Comparison of ENCODE assay signal across 8 cellular contexts in the genomic region with DNA sequence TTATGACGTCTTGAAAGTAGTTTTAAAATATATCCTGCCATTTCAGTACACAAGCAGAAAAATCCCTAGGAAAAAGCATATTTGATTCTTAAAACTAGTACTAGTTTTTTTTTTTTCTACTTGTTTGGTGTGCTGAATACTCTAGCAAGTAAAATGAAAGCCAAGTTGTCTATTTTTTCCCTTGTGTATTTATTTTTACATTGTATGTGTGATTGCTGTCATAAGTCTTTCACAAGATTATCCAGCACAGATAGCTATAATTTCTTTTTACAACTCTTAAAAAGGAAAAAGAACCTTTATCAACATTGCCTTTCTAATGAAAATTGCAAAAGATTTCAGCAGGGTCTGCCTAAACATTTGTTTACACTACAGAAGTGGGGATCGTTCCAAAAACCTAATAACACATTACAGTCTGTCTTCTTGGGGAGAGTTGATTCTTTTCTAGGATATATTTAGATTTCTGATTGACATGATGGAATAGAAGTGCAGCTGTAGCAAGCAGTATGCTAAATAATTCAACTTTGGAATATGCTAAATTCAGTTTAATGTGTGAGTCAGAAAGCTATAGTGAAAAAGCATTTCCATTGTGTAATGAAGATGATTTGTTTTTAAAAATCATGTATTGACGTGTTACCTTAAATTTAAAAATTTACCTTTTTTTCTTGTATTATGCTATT. TPM values are rescaled to one million over a fixed set of nuclear protein-coding genes. Genes with fewer than 3 reads are reported as not detected.
DNase-seq lines count a peak whose midpoint lies in the region; TF ChIP-seq lines count a peak whose summit lies in the region.

No MANE protein-coding gene starts in this region.

- H3K4me3 ChIP-seq in iPS-20b (ENCODE audit: low read length), result peak overlapping the region; percentile 93
- peak overlapping the region; percentile 95 for H3K4me3 ChIP-seq in suprapubic skin

- H3K27ac Mint-ChIP-seq in activated CD4-positive, alpha-beta T cell treated with anti-CD3 and anti-CD28 coated beads, Interleukin-2, amount 10 ng/mL, durations not matched to agents 7 days and 5 days, result peak overlapping the region; percentile 67
- peak overlapping the region; percentile 81 for H3K27ac Mint-ChIP-seq in activated T-helper 1 cell treated with anti-CD3 and anti-CD28 coated beads, Interleukin-12 subunit alpha, Interleukin-12 subunit beta, Interleukin-2, Interleukin-4 antibody, amounts not matched to agents 30 ng/mL and 10 ng/mL and 1 ng/mL, durations not matched to agents 14 hours and 24 hours and 36 hours

- peaks cover 38% of the 10 kb centered on the region for H3K36me3 Mint-ChIP-seq in activated CD4-positive, alpha-beta T cell treated with anti-CD3 and anti-CD28 coated beads, Interleukin-2, amount 10 ng/mL, durations not matched to agents 7 days and 5 days (ENCODE audit: low read depth)
- peaks cover 35% of the 10 kb centered on the region for H3K36me3 Mint-ChIP-seq in activated T-helper 1 cell treated with anti-CD3 and anti-CD28 coated beads, Interleukin-12 subunit alpha, Interleukin-12 subunit beta, Interleukin-2, Interleukin-4 antibody, amounts not matched to agents 30 ng/mL and 10 ng/mL and 1 ng/mL, durations not matched to agents 14 hours and 24 hours and 36 hours (ENCODE audit: low read depth)

- H3K27me3 Mint-ChIP-seq in activated CD4-positive, alpha-beta T cell treated with anti-CD3 and anti-CD28 coated beads, Interleukin-2, amount 10 ng/mL, durations not matched to agents 7 days and 5 days, result no peaks in the 10 kb centered on the region
- no peaks in the 10 kb centered on the region for H3K27me3 Mint-ChIP-seq in activated T-helper 1 cell treated with anti-CD3 and anti-CD28 coated beads, Interleukin-12 subunit alpha, Interleukin-12 subunit beta, Interleukin-2, Interleukin-4 antibody, amounts not matched to agents 30 ng/mL and 10 ng/mL and 1 ng/mL, durations not matched to agents 14 hours and 24 hours and 36 hours (ENCODE audit: insufficient read depth)

- peak overlapping the region; percentile 99 for H3K9ac ChIP-seq in iPS-20b (ENCODE audit: low read depth, low read length)

- H3K9me3 ChIP-seq in iPS-20b (ENCODE audit: insufficient read depth, low read depth, low read length) (no peaks in the 10 kb centered on the region), suprapubic skin (no peaks in the 10 kb centered on the region)

- 10% methylated on average over 3 of the region's 3 CpGs for WGBS in suprapubic skin

- peaks cover 6% of the 10 kb centered on the region; the same call in 1 of the 2 replicates for H3K4me1 ChIP-seq in iPS-20b (ENCODE audit: insufficient read depth, low read length)
- peaks cover 65% of the 10 kb centered on the region for H3K4me1 ChIP-seq in suprapubic skin

- no peak for DNase-seq in activated CD4-positive, alpha-beta T cell treated with anti-CD3 and anti-CD28 coated beads, Interleukin-2, amount 10 ng/mL, durations not matched to agents 7 days and 5 days
- no peak for DNase-seq in activated CD4-positive, alpha-beta T cell treated with anti-CD3 and anti-CD28 coated beads for 1 hour
- DNase-seq in activated T-helper 1 cell treated with anti-CD3 and anti-CD28 coated beads, Interleukin-12 subunit alpha, Interleukin-12 subunit beta, Interleukin-2, Interleukin-4 antibody, amounts not matched to agents 30 ng/mL and 10 ng/mL and 1 ng/mL, durations not matched to agents 14 hours and 24 hours and 36 hours (ENCODE audit: low spot score), result no peak
- no peak for DNase-seq in suprapubic skin (ENCODE audit: low spot score in 2 of 2)
- no peak for DNase-seq in NCI-H82 treated with DMSO at 0.1 percent for 48 hours (lab: John Stamatoyannopoulos, UW; ENCODE audit: unreplicated experiment)
- no peak for DNase-seq in NCI-H2107 treated with DMSO at 0.1 percent for 48 hours (lab: John Stamatoyannopoulos, UW; ENCODE audit: unreplicated experiment)
- DNase-seq in stimulated activated naive CD4-positive, alpha-beta T cell (lab: John Stamatoyannopoulos, UW), result no peak

- H3K4me1 Mint-ChIP-seq in activated CD4-positive, alpha-beta T cell treated with anti-CD3 and anti-CD28 coated beads, Interleukin-2, amount 10 ng/mL, durations not matched to agents 7 days and 5 days, result peaks cover 34% of the 10 kb centered on the region
- H3K4me1 Mint-ChIP-seq in activated T-helper 1 cell treated with anti-CD3 and anti-CD28 coated beads, Interleukin-12 subunit alpha, Interleukin-12 subunit beta, Interleukin-2, Interleukin-4 antibody, amounts not matched to agents 30 ng/mL and 10 ng/mL and 1 ng/mL, durations not matched to agents 14 hours and 24 hours and 36 hours (ENCODE audit: low read depth), result peaks cover 50% of the 10 kb centered on the region

- intact Hi-C loops in activated T-helper 1 cell treated with anti-CD3 and anti-CD28 coated beads, Interleukin-12 subunit alpha, Interleukin-12 subunit beta, Interleukin-2, Interleukin-4 antibody, amounts not matched to agents 30 ng/mL and 10 ng/mL and 1 ng/mL, durations not matched to agents 14 hours and 24 hours and 36 hours (cut with micrococcal nuclease), result loop anchor here (5.0 kb wide), 3 partner anchors 259 to 386 kb away; a partner anchor contains a TSS

- TF ChIP-seq CTCF in suprapubic skin (IDR thresholded peaks at IDR 0.05), result no peak

- no peaks in the 10 kb centered on the region for H3K9me3 Mint-ChIP-seq in activated CD4-positive, alpha-beta T cell treated with anti-CD3 and anti-CD28 coated beads, Interleukin-2, amount 10 ng/mL, durations not matched to agents 7 days and 5 days
- H3K9me3 Mint-ChIP-seq in activated T-helper 1 cell treated with anti-CD3 and anti-CD28 coated beads, Interleukin-12 subunit alpha, Interleukin-12 subunit beta, Interleukin-2, Interleukin-4 antibody, amounts not matched to agents 30 ng/mL and 10 ng/mL and 1 ng/mL, durations not matched to agents 14 hours and 24 hours and 36 hours, result no peaks in the 10 kb centered on the region

- TF ChIP-seq EP300 in suprapubic skin (IDR thresholded peaks at IDR 0.05), result no peak

- H3K27ac ChIP-seq in iPS-20b (ENCODE audit: low read length), result no peak overlapping the region
- no peak overlapping the region for H3K27ac ChIP-seq in suprapubic skin

- peak overlapping the region; percentile 97 for H3K4me3 Mint-ChIP-seq in activated CD4-positive, alpha-beta T cell treated with anti-CD3 and anti-CD28 coated beads, Interleukin-2, amount 10 ng/mL, durations not matched to agents 7 days and 5 days
- peak overlapping the region; percentile 100 for H3K4me3 Mint-ChIP-seq in activated T-helper 1 cell treated with anti-CD3 and anti-CD28 coated beads, Interleukin-12 subunit alpha, Interleukin-12 subunit beta, Interleukin-2, Interleukin-4 antibody, amounts not matched to agents 30 ng/mL and 10 ng/mL and 1 ng/mL, durations not matched to agents 14 hours and 24 hours and 36 hours

- H3K36me3 ChIP-seq in iPS-20b (ENCODE audit: insufficient read depth, low read depth, low read length) (peaks cover 16% of the 10 kb centered on the region), suprapubic skin (no peaks in the 10 kb centered on the region)

- TF ChIP-seq POLR2A in suprapubic skin (IDR thresholded peaks at IDR 0.05), result no peak

- CTCF ChIA-PET in activated CD4-positive, alpha-beta T cell treated with anti-CD3 and anti-CD28 coated beads, Interleukin-2, amount 10 ng/mL, durations not matched to agents 7 days and 5 days (lab: Charles Lee), result interaction anchor here (2.0 kb wide), 1 partner anchor 12 kb away, joined by 5 read pairs; no protein-coding TSS in a partner anchor

- no peaks in the 10 kb centered on the region for H3K27me3 ChIP-seq in iPS-20b (ENCODE audit: insufficient read depth, low read length)
- no peaks in the 10 kb centered on the region for H3K27me3 ChIP-seq in suprapubic skin

- POLR2A ChIA-PET in activated CD4-positive, alpha-beta T cell treated with anti-CD3 and anti-CD28 coated beads, Interleukin-2, amount 10 ng/mL, durations not matched to agents 7 days and 5 days (lab: Charles Lee), result no interaction called here

RNA-seq across cellular contexts. Expression of a gene that starts 2.5 kb away (rescaled TPM):
- total RNA-seq in activated CD4-positive, alpha-beta T cell treated with anti-CD3 and anti-CD28 coated beads, Interleukin-2, amount 10 ng/mL, durations not matched to agents 7 days and 5 days, result 100 to 1,000 TPM; 104 to 127 TPM
- total RNA-seq in activated T-helper 1 cell treated with anti-CD3 and anti-CD28 coated beads, Interleukin-12 subunit alpha, Interleukin-12 subunit beta, Interleukin-2, Interleukin-4 antibody, amounts not matched to agents 30 ng/mL and 10 ng/mL and 1 ng/mL, durations not matched to agents 14 hours and 24 hours and 36 hours, result 101 and 106 TPM in 2 replicates
- 10 to 100 TPM; 47.8 to 60.2 (median 55.5) TPM for total RNA-seq in suprapubic skin
